ENCODE assay signal across 8 cellular contexts in genomic region chr22:20128902-20129746, GRCh38. TPM values are rescaled to one million over a fixed set of nuclear protein-coding genes. Genes with fewer than 3 reads are reported as not detected.
DNase-seq lines count a peak whose midpoint lies in the region; FAIRE-seq and TF ChIP-seq lines count a peak whose summit lies in the region.

No MANE protein-coding gene starts in this region.

- H3K4me1 Mint-ChIP-seq in activated CD4-positive, alpha-beta T cell treated with anti-CD3 and anti-CD28 coated beads, Interleukin-2, amount 10 ng/mL, durations not matched to agents 24 days and 14 days = peaks cover 13% of the 10 kb centered on the region
- no peaks in the 10 kb centered on the region for H3K4me1 Mint-ChIP-seq in endothelial cell (ENCODE audit: unreplicated experiment)

- H3K36me3 ChIP-seq in KMS-11 (ENCODE audit: insufficient read depth) (no peaks in the 10 kb centered on the region; the same call in 1 of the 2 replicates), uterus (no peaks in the 10 kb centered on the region)

- FAIRE-seq in D721Med (lab: Jason Lieb, UNC) = no peak

- H3K4me1 ChIP-seq in KMS-11 (ENCODE audit: low read depth, poor library complexity, severe bottlenecking) (peaks cover 17% of the 10 kb centered on the region), uterus (peaks cover 0 to 15% of the 10 kb centered on the region in 2 donors)

- no peaks in the 10 kb centered on the region for H3K27me3 ChIP-seq in KMS-11 (ENCODE audit: insufficient read depth, low read depth)
- H3K27me3 ChIP-seq in uterus = no peaks in the 10 kb centered on the region

- H3K27ac ChIP-seq in KMS-11 (no peak overlapping the region), uterus (no peak overlapping the region)

- H3K79me2 ChIP-seq in KMS-11 (ENCODE audit: insufficient read depth, low read depth) = peaks cover 7% of the 10 kb centered on the region; the same call in 1 of the 2 replicates

- no peaks in the 10 kb centered on the region for H3K9me3 ChIP-seq in uterus

- H3K4me2 ChIP-seq in KMS-11 = no peak overlapping the region

- no peak overlapping the region for H3K4me3 ChIP-seq in KMS-11 (IDR thresholded peaks at IDR 0.05; ENCODE audit: insufficient read depth, low read depth, low read length)
- H3K4me3 ChIP-seq in uterus = no peak overlapping the region

- peaks cover 25% of the 10 kb centered on the region for H3K36me3 Mint-ChIP-seq in activated CD4-positive, alpha-beta T cell treated with anti-CD3 and anti-CD28 coated beads, Interleukin-2, amount 10 ng/mL, durations not matched to agents 24 days and 14 days (ENCODE audit: low read depth)
- peaks cover 14% of the 10 kb centered on the region for H3K36me3 Mint-ChIP-seq in endothelial cell (ENCODE audit: low read depth, unreplicated experiment)

- H3K27me3 Mint-ChIP-seq in activated CD4-positive, alpha-beta T cell treated with anti-CD3 and anti-CD28 coated beads, Interleukin-2, amount 10 ng/mL, durations not matched to agents 24 days and 14 days = no peaks in the 10 kb centered on the region
- H3K27me3 Mint-ChIP-seq in endothelial cell (ENCODE audit: unreplicated experiment) = peaks cover 11% of the 10 kb centered on the region

- no peak overlapping the region for H2AFZ ChIP-seq in KMS-11 (ENCODE audit: low read depth)

- DNase-seq in D721Med (ENCODE audit: insufficient read length, low spot score) = no peak
- peak; percentile 85 for DNase-seq in activated CD4-positive, alpha-beta T cell treated with anti-CD3 and anti-CD28 coated beads, Interleukin-2, amount 10 ng/mL, durations not matched to agents 24 days and 14 days
- peak; percentile 38 for DNase-seq in endothelial cell (ENCODE audit: low spot score)
- DNase-seq in stimulated activated CD4-positive, alpha-beta T cell treated with anti-CD3 and anti-CD28 coated beads, Interleukin-12 subunit alpha, Interleukin-12 subunit beta, amount 100 ng/mL, for 48 hours (ENCODE audit: low read depth in 2 of 3, low spot score in 1 of 3) = peak; percentile 26 to 42 (median 41)
- DNase-seq in uterus = no peak
- no peak for DNase-seq in LoVo (ENCODE audit: low spot score)
- no peak for DNase-seq in OCI-M2 (lab: John Stamatoyannopoulos, UW; ENCODE audit: unreplicated experiment)

- TF ChIP-seq POLR2A in uterus (IDR thresholded peaks at IDR 0.05) = no peak

- peak; percentile 43 for TF ChIP-seq CTCF in D721Med (IDR thresholded peaks at IDR 0.05; ENCODE audit: insufficient read depth, missing control alignments)
- TF ChIP-seq CTCF in KMS-11 (conservative IDR thresholded peaks at IDR 0.05; ENCODE audit: low read depth, low read length) = peak; percentile 55
- no peak for TF ChIP-seq CTCF in endothelial cell (IDR thresholded peaks at IDR 0.05; ENCODE audit: unreplicated experiment)
- TF ChIP-seq CTCF in uterus (IDR thresholded peaks at IDR 0.05) = no peak

- H4K20me1 ChIP-seq in KMS-11 (ENCODE audit: insufficient read depth) = peaks cover 8% of the 10 kb centered on the region; the same call in 1 of the 2 replicates

- H3K27ac Mint-ChIP-seq in activated CD4-positive, alpha-beta T cell treated with anti-CD3 and anti-CD28 coated beads, Interleukin-2, amount 10 ng/mL, durations not matched to agents 24 days and 14 days = peak overlapping the region; percentile 41
- H3K27ac Mint-ChIP-seq in endothelial cell (ENCODE audit: unreplicated experiment) = no peak overlapping the region

- intact Hi-C loops in activated CD4-positive, alpha-beta T cell treated with anti-CD3 and anti-CD28 coated beads, Interleukin-2, amount 10 ng/mL, durations not matched to agents 24 days and 14 days (cut with micrococcal nuclease) = loop anchor here (1.0 kb wide), 1 partner anchor 159 kb away; no protein-coding TSS in a partner anchor
- intact Hi-C loops in uterus (cut with DNase I; ENCODE audit: low total_unique reads) = no loop called here

- no peak overlapping the region for H3K9ac ChIP-seq in KMS-11

- H3K4me3 Mint-ChIP-seq in activated CD4-positive, alpha-beta T cell treated with anti-CD3 and anti-CD28 coated beads, Interleukin-2, amount 10 ng/mL, durations not matched to agents 24 days and 14 days = no peak overlapping the region
- H3K4me3 Mint-ChIP-seq in endothelial cell (ENCODE audit: unreplicated experiment) = no peak overlapping the region

- H3K9me3 Mint-ChIP-seq in activated CD4-positive, alpha-beta T cell treated with anti-CD3 and anti-CD28 coated beads, Interleukin-2, amount 10 ng/mL, durations not matched to agents 24 days and 14 days = no peaks in the 10 kb centered on the region
- H3K9me3 Mint-ChIP-seq in endothelial cell (ENCODE audit: unreplicated experiment) = no peaks in the 10 kb centered on the region

RNA-seq across cellular contexts. Expression of gene ZDHHC8, which starts 2.5 kb away (rescaled TPM):
- 95.2 and 100 TPM in 2 replicates for total RNA-seq in activated CD4-positive, alpha-beta T cell treated with anti-CD3 and anti-CD28 coated beads, Interleukin-2, amount 10 ng/mL, durations not matched to agents 24 days and 14 days
- total RNA-seq in endothelial cell (ENCODE audit: unreplicated experiment) = 118 TPM
- 10 to 100 TPM in 3 of 4 donors, 1 to 10 TPM in 1; 2.4 to 87.9 (median 20.1) TPM for total RNA-seq in uterus

RNA-seq across cellular contexts. Expression of gene TRMT2A, which starts 12.1 kb away (rescaled TPM):
- 125 and 135 TPM in 2 replicates for total RNA-seq in activated CD4-positive, alpha-beta T cell treated with anti-CD3 and anti-CD28 coated beads, Interleukin-2, amount 10 ng/mL, durations not matched to agents 24 days and 14 days
- total RNA-seq in endothelial cell (ENCODE audit: unreplicated experiment) (44.8 TPM), uterus (100 to 1,000 TPM in 1 of 4 donors, 10 to 100 TPM in 3; 30.9 to 123 (median 45.3) TPM)

RNA-seq across cellular contexts. Expression of gene RANBP1, which starts 13.2 kb away (rescaled TPM):
- 488 and 500 TPM in 2 replicates for total RNA-seq in activated CD4-positive, alpha-beta T cell treated with anti-CD3 and anti-CD28 coated beads, Interleukin-2, amount 10 ng/mL, durations not matched to agents 24 days and 14 days
- 142 TPM for total RNA-seq in endothelial cell (ENCODE audit: unreplicated experiment)
- total RNA-seq in uterus = 100 to 1,000 TPM in 2 of 4 donors, 10 to 100 TPM in 2; 57.6 to 233 (median 135) TPM

RNA-seq across cellular contexts. Expression of gene CCDC188, which starts 21.7 kb away (rescaled TPM):
- total RNA-seq in activated CD4-positive, alpha-beta T cell treated with anti-CD3 and anti-CD28 coated beads, Interleukin-2, amount 10 ng/mL, durations not matched to agents 24 days and 14 days = 0.14 TPM in 1 of 2 replicates, not detected in the other
- total RNA-seq in endothelial cell (ENCODE audit: unreplicated experiment) = not detected
- 1 to 10 TPM in 2 of 4 donors, not detected in 2; 2.7 to 4.3 TPM for total RNA-seq in uterus

RNA-seq across cellular contexts. Expression of gene DGCR8, which starts 49.1 kb away (rescaled TPM):
- total RNA-seq in activated CD4-positive, alpha-beta T cell treated with anti-CD3 and anti-CD28 coated beads, Interleukin-2, amount 10 ng/mL, durations not matched to agents 24 days and 14 days = 73.2 and 74.2 TPM in 2 replicates
- total RNA-seq in endothelial cell (ENCODE audit: unreplicated experiment) (46.6 TPM), uterus (10 to 100 TPM; 13.2 to 56.2 (median 33.5) TPM)

Comparison
In these comparisons a context has a peak if more than half of its experiments do, and no peak if none do; other contexts are left out.
1. DNase-seq: peak in activated CD4-positive, alpha-beta T cell treated with anti-CD3 and anti-CD28 coated beads, Interleukin-2, amount 10 ng/mL, durations not matched to agents 24 days and 14 days (single experiment), endothelial cell (single experiment) and stimulated activated CD4-positive, alpha-beta T cell treated with anti-CD3 and anti-CD28 coated beads, Interleukin-12 subunit alpha, Interleukin-12 subunit beta, amount 100 ng/mL, for 48 hours (3 of 3); none in D721Med (single experiment), uterus (0 of 2), LoVo (single experiment) and OCI-M2 (single experiment).
2. CTCF ChIP-seq: peak in D721Med (single experiment) and KMS-11 (single experiment); none in endothelial cell (single experiment) and uterus (0 of 4).